15 cellular contexts compared by ENCODE assay signal in the genomic region with DNA sequence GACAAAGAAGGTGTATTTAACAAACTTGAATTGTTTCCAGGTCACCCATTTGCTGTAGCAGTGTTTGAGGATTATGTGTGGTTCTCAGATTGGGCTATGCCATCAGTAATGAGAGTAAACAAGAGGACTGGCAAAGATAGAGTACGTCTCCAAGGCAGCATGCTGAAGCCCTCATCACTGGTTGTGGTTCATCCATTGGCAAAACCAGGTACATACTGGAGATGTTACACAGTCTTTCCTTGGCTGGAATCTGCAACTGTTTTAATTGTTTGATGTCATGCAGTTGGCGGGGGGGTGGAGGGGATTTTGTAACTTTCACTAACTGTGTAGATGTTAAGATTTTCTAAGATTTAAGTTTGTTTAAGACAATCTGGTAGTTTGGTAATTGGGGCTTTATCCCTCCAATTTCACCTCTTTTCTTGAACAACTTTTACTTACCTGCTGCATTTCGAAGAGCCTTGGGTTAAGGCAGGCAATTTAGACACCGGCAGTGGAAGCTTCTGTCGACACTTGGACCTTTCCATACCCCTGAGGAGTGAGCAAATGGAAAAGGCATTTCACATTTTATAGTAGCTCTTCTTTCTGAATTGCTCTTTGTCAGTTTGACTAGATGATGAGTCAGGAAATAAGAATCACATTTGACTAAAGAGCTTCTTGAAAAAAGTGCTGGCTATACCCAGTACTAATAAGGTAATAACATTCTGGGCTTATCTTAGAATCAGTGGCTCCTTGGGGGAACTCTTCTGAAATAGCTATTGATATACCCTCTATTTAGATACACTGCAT.
DNase-seq lines count a peak whose midpoint lies in the region; ATAC-seq and TF ChIP-seq lines count a peak whose summit lies in the region.
"Had no signal": no experiment of that assay in that cellular context is flagged by ENCODE, and none has a peak within 500 bp of the region (broad histone marks: within the 10 kb centered on the region; RNA-seq: fewer than 3 reads in every experiment).

No MANE protein-coding gene starts in this region.

- no peak overlapping the region for H3K9ac ChIP-seq in trophoblast cell (ENCODE audit: low read length)

- DNase-seq in GM03348 (ENCODE audit: low spot score) = peak; percentile 67
- DNase-seq in RWPE1 (ENCODE audit: low spot score) = peak; percentile 55
- peak; percentile 51 for DNase-seq in fibroblast of mammary gland (ENCODE audit: low read depth)
- DNase-seq in trophoblast cell = peak; percentile 14 to 67
- DNase-seq in globus pallidus (ENCODE audit: low spot score) = no peak
- DNase-seq in NCI-H187 (lab: John Stamatoyannopoulos, UW) = no peak
- DNase-seq in nucleus accumbens (lab: John Stamatoyannopoulos, UW) = no peak
- DNase-seq: activated CD4-positive, alpha-beta T cell treated with anti-CD3 and anti-CD28 coated beads, Interleukin-2, amount 10 ng/mL, durations not matched to agents 7 days and 5 days; Caco-2; Karpas-422; naive B cell; NCI-H2171 treated with DMSO at 0.1 percent for 48 hours; right cardiac atrium had no signal

- no peak overlapping the region for H3K4me2 ChIP-seq in trophoblast cell (ENCODE audit: low read length)

- no peak overlapping the region for H2AK5ac ChIP-seq in trophoblast cell (ENCODE audit: low read length)

- H3K14ac ChIP-seq in trophoblast cell (ENCODE audit: low read length) = no peak overlapping the region

- no peak overlapping the region for H3K18ac ChIP-seq in trophoblast cell (ENCODE audit: low read length)

- WGBS in trophoblast cell (ENCODE audit: extremely low coverage, insufficient coverage, insufficient read length) = no CpG with 5 or more reads among the region's 5 CpGs

- CTCF ChIA-PET in RWPE1 (lab: Yijun Ruan, JAX) = interaction anchor here (0.9 kb wide), 1 partner anchor 157 kb away, joined by 3 read pairs; no protein-coding TSS in a partner anchor

- no peak overlapping the region for H2BK120ac ChIP-seq in trophoblast cell (ENCODE audit: insufficient read depth, low read length, poor library complexity)

- no peak overlapping the region for H2BK5ac ChIP-seq in trophoblast cell (ENCODE audit: low read depth, low read length, poor library complexity)

- ATAC-seq in HG02678 (IDR thresholded peaks at IDR 0.05; ENCODE audit: unreplicated experiment) = no peak
- ATAC-seq: activated T-helper 17 cell treated with anti-CD3 and anti-CD28 coated beads, Interleukin-2, amount 50 U/mL, for 72 hours; right cardiac atrium had no signal

- H3K4me3 ChIP-seq in fibroblast of mammary gland (ENCODE audit: control insufficient read depth, low read depth, low read length) (no peak overlapping the region), trophoblast cell (ENCODE audit: low read depth, low read length) (no peak overlapping the region)

- no peaks in the 10 kb centered on the region for H3K79me2 ChIP-seq in trophoblast cell (ENCODE audit: control insufficient read depth, insufficient read depth, low read length, poor library complexity)

- no peak overlapping the region for H3K23ac ChIP-seq in trophoblast cell (ENCODE audit: low read length)

- POLR2A ChIA-PET in RWPE1 (lab: Yijun Ruan, JAX; ENCODE audit: low non-redundant PET) = no interaction called here

- H4K12ac ChIP-seq in trophoblast cell (ENCODE audit: low read depth, low read length) = no peak overlapping the region

- H3K9me3 ChIP-seq in trophoblast cell (ENCODE audit: insufficient read depth, low read depth, low read length) = no peaks in the 10 kb centered on the region
- H3K9me3 ChIP-seq: Caco-2 had no signal

- no peaks in the 10 kb centered on the region for H3K27me3 ChIP-seq in trophoblast cell (ENCODE audit: insufficient read depth, low read length)

- no peak overlapping the region for H4K91ac ChIP-seq in trophoblast cell (ENCODE audit: low read depth, low read length)

- TF ChIP-seq CTCF in RWPE1 (conservative IDR thresholded peaks at IDR 0.05; ENCODE audit: low read depth) (no peak), fibroblast of mammary gland (conservative IDR thresholded peaks at IDR 0.05; ENCODE audit: control insufficient read depth, insufficient read depth, low read depth, low read length) (no peak)

- H2AFZ ChIP-seq in trophoblast cell (ENCODE audit: insufficient read depth, low read length, poor library complexity) = no peak overlapping the region

- no peak overlapping the region for H3K4ac ChIP-seq in trophoblast cell (ENCODE audit: low read depth, low read length)

- no peak overlapping the region for H4K8ac ChIP-seq in trophoblast cell (ENCODE audit: low read depth, low read length)

- no peaks in the 10 kb centered on the region for H3K79me1 ChIP-seq in trophoblast cell (ENCODE audit: low read length)

- H2BK12ac ChIP-seq in trophoblast cell (ENCODE audit: low read length) = no peak overlapping the region

- no peaks in the 10 kb centered on the region for H3K36me3 ChIP-seq in trophoblast cell (ENCODE audit: control insufficient read depth in 1 of 2, insufficient read depth in 2 of 2, low read length in 2 of 2)

- peaks cover 2 to 8% of the 10 kb centered on the region in 2 experiments for H3K4me1 ChIP-seq in trophoblast cell (ENCODE audit: control insufficient read depth in 1 of 2, insufficient read depth in 2 of 2, low read length in 2 of 2)

- H3K27ac ChIP-seq in RWPE1 (no peak overlapping the region), trophoblast cell (ENCODE audit: low read depth, low read length) (peak overlapping the region; percentile 38)

Comparison
In these comparisons a context has a peak if more than half of its experiments do, and no peak if none do; other contexts are left out.
1. DNase-seq: peak in GM03348 (single experiment), RWPE1 (single experiment), fibroblast of mammary gland (single experiment) and trophoblast cell (2 of 2); none in globus pallidus (single experiment), NCI-H187 (0 of 2) and nucleus accumbens (0 of 56).